ENCODE assay signal across 10 cellular contexts in the genomic region with DNA sequence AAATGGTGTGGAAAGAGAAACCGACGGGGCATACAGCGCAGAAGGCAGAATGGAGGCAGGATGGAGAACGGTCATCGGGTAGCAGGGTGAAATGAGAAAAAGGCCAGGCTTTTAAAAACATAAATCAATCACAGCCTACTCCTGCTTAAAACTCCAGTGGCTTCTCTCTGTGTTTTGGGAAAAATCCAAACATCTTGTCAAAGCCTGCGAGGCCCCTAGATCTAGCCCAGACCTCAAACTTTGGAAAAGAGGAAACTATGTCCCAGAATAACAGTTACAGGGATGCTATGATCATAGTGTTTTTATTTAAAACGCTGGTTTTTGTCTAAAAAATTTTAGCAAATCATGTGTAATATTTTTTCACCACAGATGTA. TPM values are rescaled to one million over a fixed set of nuclear protein-coding genes. Genes with fewer than 3 reads are reported as not detected.
A peak's percentile ranks its signal among the peaks of the same experiment; 100 is the strongest.
DNase-seq lines count a peak whose midpoint lies in the region; ATAC-seq and TF ChIP-seq lines count a peak whose summit lies in the region.
"Had no signal": no experiment of that assay in that cellular context is flagged by ENCODE, and none has a peak within 500 bp of the region (broad histone marks: within the 10 kb centered on the region; RNA-seq: fewer than 3 reads in every experiment).

No MANE protein-coding gene starts in this region.

- H3K36me3 Mint-ChIP-seq in activated CD4-positive, alpha-beta memory T cell treated with anti-CD3 and anti-CD28 coated beads for 36 hours = no peaks in the 10 kb centered on the region

- TF ChIP-seq CTCF in C4-2B (conservative IDR thresholded peaks at IDR 0.05) (no peak), ascending aorta (IDR thresholded peaks at IDR 0.05) (no peak), sigmoid colon (IDR thresholded peaks at IDR 0.05) (no peak)

- POLR2A ChIA-PET in activated CD4-positive, alpha-beta memory T cell treated with anti-CD3 and anti-CD28 coated beads for 36 hours (lab: Charles Lee) = no interaction called here

- no peaks in the 10 kb centered on the region for H3K27me3 ChIP-seq in ascending aorta
- H3K27me3 ChIP-seq in layer of hippocampus (ENCODE audit: control insufficient read depth, insufficient read depth, low read length) = no peaks in the 10 kb centered on the region
- no peaks in the 10 kb centered on the region for H3K27me3 ChIP-seq in sigmoid colon

- peaks cover 17% of the 10 kb centered on the region for H3K27me3 Mint-ChIP-seq in activated CD4-positive, alpha-beta memory T cell treated with anti-CD3 and anti-CD28 coated beads for 36 hours

- intact Hi-C loops in ascending aorta (cut with DNase I) (loop anchor here (2.0 kb wide), 1 partner anchor 17 kb away; no protein-coding TSS in a partner anchor), sigmoid colon (cut with DNase I) (no loop called here)
- intact Hi-C loops in activated CD4-positive, alpha-beta memory T cell treated with anti-CD3 and anti-CD28 coated beads for 36 hours (cut with micrococcal nuclease) = no loop called here

- H3K4me3 Mint-ChIP-seq in activated CD4-positive, alpha-beta memory T cell treated with anti-CD3 and anti-CD28 coated beads for 36 hours = no peak overlapping the region

- peak overlapping the region; percentile 47; the same call in 1 of the 2 replicates for H3K27ac ChIP-seq in C4-2B
- peak overlapping the region; percentile 93 to 97 for H3K27ac ChIP-seq in ascending aorta
- peak overlapping the region; percentile 35 for H3K27ac ChIP-seq in layer of hippocampus (ENCODE audit: low read depth, low read length)
- peak overlapping the region; percentile 85 to 95 (median 90) for H3K27ac ChIP-seq in sigmoid colon

- H3K4me1 ChIP-seq in ascending aorta (peaks cover 39 to 78% of the 10 kb centered on the region in 2 donors), sigmoid colon (peaks cover 2 to 78% (median 71%) of the 10 kb centered on the region in 4 donors)

- ATAC-seq in GM21825 (IDR thresholded peaks at IDR 0.05; ENCODE audit: unreplicated experiment) = no peak

- no peak for TF ChIP-seq EP300 in sigmoid colon (IDR thresholded peaks at IDR 0.05)

- H3K4me1 Mint-ChIP-seq in activated CD4-positive, alpha-beta memory T cell treated with anti-CD3 and anti-CD28 coated beads for 36 hours (ENCODE audit: low read depth) = no peaks in the 10 kb centered on the region

- no peaks in the 10 kb centered on the region for H3K9me3 ChIP-seq in ascending aorta
- no peaks in the 10 kb centered on the region for H3K9me3 ChIP-seq in sigmoid colon

- 11 to 45% methylated on average over 7 of the region's 7 CpGs for WGBS in sigmoid colon, 2 donors

- H3K9me3 Mint-ChIP-seq in activated CD4-positive, alpha-beta memory T cell treated with anti-CD3 and anti-CD28 coated beads for 36 hours = no peaks in the 10 kb centered on the region

- no peak for TF ChIP-seq POLR2A in sigmoid colon (IDR thresholded peaks at IDR 0.05)

- H3K36me3 ChIP-seq in ascending aorta = no peaks in the 10 kb centered on the region
- no peaks in the 10 kb centered on the region for H3K36me3 ChIP-seq in sigmoid colon

- CTCF ChIA-PET in activated CD4-positive, alpha-beta memory T cell treated with anti-CD3 and anti-CD28 coated beads for 36 hours (lab: Charles Lee) = no interaction called here

- H3K27ac Mint-ChIP-seq in activated CD4-positive, alpha-beta memory T cell treated with anti-CD3 and anti-CD28 coated beads for 36 hours = no peak overlapping the region

- DNase-seq in ascending aorta (ENCODE audit: low spot score in 2 of 2) = no peak
- DNase-seq in sigmoid colon = no peak
- DNase-seq in activated CD4-positive, CD25-positive, alpha-beta regulatory T cell (lab: John Stamatoyannopoulos, UW) = no peak
- no peak for DNase-seq in A172 (ENCODE audit: low spot score)
- DNase-seq in activated CD4-positive, alpha-beta memory T cell treated with anti-CD3 and anti-CD28 coated beads for 36 hours = no peak
- DNase-seq: effector memory CD4-positive, alpha-beta T cell; NCI-H1048 had no signal

- H3K4me3 ChIP-seq in ascending aorta (peak overlapping the region in 1 of 2 donors; percentile 16), sigmoid colon (peak overlapping the region in 1 of 4 donors; percentile 12)

RNA-seq across cellular contexts. Expression of a gene that starts 41.1 kb away (rescaled TPM):
- 2.0 TPM for total RNA-seq in ascending aorta
- total RNA-seq in sigmoid colon = 10 to 100 TPM; 23.7 to 40.0 (median 34.4) TPM
- polyA plus RNA-seq in sigmoid colon = 1 to 10 TPM; 1.9 to 4.2 (median 3.2) TPM
- 11.8 and 18.0 TPM in 2 replicates for total RNA-seq in A172 (2014; rRNA removed; shearing (Covaris generic))
- under 1 TPM in 1 of 2 experiments, not detected in 1; 0.07 TPM for total RNA-seq in activated CD4-positive, alpha-beta memory T cell treated with anti-CD3 and anti-CD28 coated beads for 36 hours

Comparison
In these comparisons a context has a peak if more than half of its experiments do, and no peak if none do; other contexts are left out.
1. H3K27ac ChIP-seq: peak in every context shown above with its lines; median percentile 95 in ascending aorta; 90 in sigmoid colon; 47 in C4-2B; 35 in layer of hippocampus.